14 cellular contexts compared by ENCODE assay signal in the genomic region with DNA sequence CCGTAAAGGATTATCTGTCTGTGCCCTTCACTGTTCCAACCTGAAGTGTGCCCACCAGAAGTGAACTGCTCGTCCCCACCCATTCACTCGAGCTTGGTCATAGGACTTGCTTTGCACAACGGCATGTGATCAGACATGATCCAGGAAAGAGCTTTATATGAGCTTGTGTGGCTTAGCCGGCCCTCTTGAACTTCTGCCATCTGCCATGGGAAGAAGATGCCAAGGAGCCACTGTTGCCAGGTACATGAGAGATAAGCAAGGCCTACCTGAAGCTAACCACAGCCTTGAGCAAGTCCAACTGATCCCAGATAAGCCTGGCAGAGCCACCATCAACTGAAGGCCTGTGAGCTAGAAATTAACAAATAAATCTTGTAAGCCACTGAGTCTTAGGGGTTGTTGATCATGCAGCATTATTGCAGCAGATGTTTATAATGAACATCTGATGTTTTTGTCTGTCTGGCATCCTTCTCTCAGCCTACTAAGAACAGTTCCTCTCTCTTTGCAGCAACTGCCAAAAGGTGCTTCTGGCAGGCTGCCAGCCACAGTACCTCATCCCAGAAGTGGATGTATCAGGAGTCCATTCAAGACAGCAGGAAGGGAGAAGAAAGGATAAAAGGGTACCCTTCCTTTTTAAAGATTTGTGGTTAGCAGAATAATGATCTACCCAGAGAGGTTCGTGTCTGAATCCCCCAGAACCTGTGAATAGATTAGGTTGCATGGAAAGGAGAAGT. TPM values are rescaled to one million over a fixed set of nuclear protein-coding genes. Genes with fewer than 3 reads are reported as not detected.
DNase-seq lines count a peak whose midpoint lies in the region; ATAC-seq and TF ChIP-seq lines count a peak whose summit lies in the region.
"Had no signal": no experiment of that assay in that cellular context is flagged by ENCODE, and none has a peak within 500 bp of the region (broad histone marks: within the 10 kb centered on the region; RNA-seq: fewer than 3 reads in every experiment).

No MANE protein-coding gene starts in this region.

- no peak overlapping the region for H3K18ac ChIP-seq in mesendoderm (ENCODE audit: low read length)

- intact Hi-C loops in head of caudate nucleus (cut with DNase I): no loop called here

- no peaks in the 10 kb centered on the region for H4K20me1 ChIP-seq in BLaER1

- H3K56ac ChIP-seq in mesendoderm (ENCODE audit: low read length): no peak overlapping the region

- H3K4me2 ChIP-seq in BLaER1 (peak overlapping the region; percentile 37; the same call in 1 of the 2 replicates), mesendoderm (ENCODE audit: low read length) (no peak overlapping the region)

- H3K36me3 ChIP-seq in BLaER1: no peaks in the 10 kb centered on the region
- no peaks in the 10 kb centered on the region for H3K36me3 ChIP-seq in mesendoderm (ENCODE audit: control insufficient read depth, insufficient read depth, low read length)

- no peak overlapping the region for H2AK5ac ChIP-seq in mesendoderm (ENCODE audit: low read length)

- TF ChIP-seq CTCF in epithelial cell of esophagus (IDR thresholded peaks at IDR 0.05; ENCODE audit: insufficient read depth, low read depth, low read length, missing control alignments): no peak

- H3K27me3 ChIP-seq in BLaER1: no peaks in the 10 kb centered on the region
- no peaks in the 10 kb centered on the region for H3K27me3 ChIP-seq in mesendoderm (ENCODE audit: insufficient read depth, low read length, poor library complexity)

- H3K9ac ChIP-seq in BLaER1 (no peak overlapping the region), mesendoderm (ENCODE audit: low read length) (no peak overlapping the region)

- H3K79me2 ChIP-seq in mesendoderm (ENCODE audit: control insufficient read depth, insufficient read depth, low read length): no peaks in the 10 kb centered on the region

- H3K4me3 ChIP-seq in BLaER1: no peak overlapping the region
- H3K4me3 ChIP-seq in epithelial cell of esophagus (ENCODE audit: low read length): no peak overlapping the region
- no peak overlapping the region for H3K4me3 ChIP-seq in mesendoderm (ENCODE audit: low read length)

- no peak overlapping the region for H3K4ac ChIP-seq in mesendoderm (ENCODE audit: low read depth, low read length)

- no peak overlapping the region for H2BK120ac ChIP-seq in mesendoderm (ENCODE audit: low read depth, low read length)

- no peak overlapping the region for H2BK5ac ChIP-seq in mesendoderm (ENCODE audit: low read length)

- peak; percentile 23 for DNase-seq in DMS79 (lab: John Stamatoyannopoulos, UW)
- peak; percentile 86 for DNase-seq in NCI-H446 treated with DMSO at 0.1 percent for 48 hours (lab: John Stamatoyannopoulos, UW)
- peak; percentile 24 for DNase-seq in epithelial cell of esophagus (ENCODE audit: low read depth)
- DNase-seq in mesendoderm: no peak
- DNase-seq in head of caudate nucleus: no peak
- no peak for DNase-seq in GF-D8 (lab: John Stamatoyannopoulos, UW)
- DNase-seq: AML-193, Karpas-422, kidney glomerular epithelial cell, NCI-H2227 treated with DMSO at 0.1 percent for 48 hours had no signal

- H3K27ac ChIP-seq in BLaER1 (no peak overlapping the region), mesendoderm (ENCODE audit: low read depth, low read length) (no peak overlapping the region)
- H3K27ac ChIP-seq: epithelial cell of prostate had no signal

- ATAC-seq in HG02763 (IDR thresholded peaks at IDR 0.05; ENCODE audit: unreplicated experiment): no peak
- ATAC-seq: HCT116 had no signal

- H3K4me1 ChIP-seq in BLaER1: peaks cover 70% of the 10 kb centered on the region
- peaks cover 3% of the 10 kb centered on the region for H3K4me1 ChIP-seq in mesendoderm (ENCODE audit: control insufficient read depth, low read depth, low read length)

- WGBS in mesendoderm (ENCODE audit: extremely low coverage, insufficient coverage, low lambda C conversion rate): no CpG with 5 or more reads among the region's 6 CpGs

- no peaks in the 10 kb centered on the region for H3K79me1 ChIP-seq in mesendoderm (ENCODE audit: low read length)

- H3K23ac ChIP-seq in mesendoderm (ENCODE audit: low read length): no peak overlapping the region

- no peak overlapping the region for H4K5ac ChIP-seq in mesendoderm (ENCODE audit: low read length)

- H2BK15ac ChIP-seq in mesendoderm (replicated peaks; ENCODE audit: low read depth): no peak overlapping the region

- H4K8ac ChIP-seq in mesendoderm (ENCODE audit: low read depth, low read length): no peak overlapping the region

- no peaks in the 10 kb centered on the region for H3K9me3 ChIP-seq in BLaER1

RNA-seq across cellular contexts. Expression of gene DBI, which starts 16.8 kb away (rescaled TPM):
- polyA plus RNA-seq in mesendoderm (2013, experiment 1 of 2): 730 TPM
- 718 TPM for polyA plus RNA-seq in mesendoderm (2013, experiment 2 of 2)

RNA-seq across cellular contexts. Expression of gene C2orf76, which starts 16.9 kb away (rescaled TPM):
- polyA plus RNA-seq in mesendoderm (2013, experiment 1 of 2): 11.7 TPM
- polyA plus RNA-seq in mesendoderm (2013, experiment 2 of 2): 13.8 TPM

RNA-seq across cellular contexts. Expression of gene TMEM37, which starts 48.1 kb away (rescaled TPM):
- 7.9 TPM for polyA plus RNA-seq in mesendoderm (2013, experiment 1 of 2)
- polyA plus RNA-seq in mesendoderm (2013, experiment 2 of 2): 7.4 TPM

Comparison
In these comparisons a context has a peak if more than half of its experiments do, and no peak if none do; other contexts are left out.
1. DNase-seq: peak in DMS79 (single experiment), NCI-H446 treated with DMSO at 0.1 percent for 48 hours (single experiment) and epithelial cell of esophagus (single experiment); none in mesendoderm (single experiment), head of caudate nucleus (0 of 42) and GF-D8 (single experiment).